ENCODE assay signal across 26 cellular contexts in the genomic region with DNA sequence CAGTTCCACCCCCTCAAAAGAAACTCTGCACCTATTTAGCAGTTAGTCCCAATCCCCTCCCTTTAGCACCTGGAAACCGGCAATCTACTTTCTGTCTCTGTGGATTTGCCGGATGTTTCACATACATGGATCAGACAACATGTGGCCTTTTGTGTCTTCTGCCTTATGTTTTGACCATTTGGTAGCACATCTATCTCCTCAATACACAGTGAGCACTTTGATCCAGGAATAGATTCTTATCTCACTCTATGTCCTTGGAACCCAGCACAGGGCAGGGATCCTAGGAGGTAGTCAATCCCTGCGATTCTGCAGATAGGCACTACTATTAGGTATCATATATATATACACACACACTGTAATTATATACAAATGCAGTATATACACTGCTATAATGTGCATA. TPM values are rescaled to one million over a fixed set of nuclear protein-coding genes. Genes with fewer than 3 reads are reported as not detected.
"Had no signal": no experiment of that assay in that cellular context is flagged by ENCODE, and none has a peak within 500 bp of the region (broad histone marks: within the 10 kb centered on the region; RNA-seq: fewer than 3 reads in every experiment).

No MANE protein-coding gene starts in this region.

- H3K9me3 ChIP-seq: left ventricle myocardium inferior, mucosa of descending colon, ovary, sigmoid colon, spleen, stomach, testis, thyroid gland, transverse colon, upper lobe of left lung, vagina had no signal

- H3K4me2 ChIP-seq: hepatocyte had no signal

- H3K27ac Mint-ChIP-seq: progenitor cell of endocrine pancreas; stimulated activated naive B cell treated with anti-CD40 and anti-IgM and Interleukin-4, amounts not matched to agents 10 μg/mL and 1 μg/mL and 100 μg/mL, for 72 hours had no signal

- ATAC-seq: mucosa of descending colon; naive thymus-derived CD8-positive, alpha-beta T cell; right cardiac atrium; stimulated activated naive B cell treated with anti-CD40 and anti-IgM and Interleukin-4, amounts not matched to agents 10 μg/mL and 1 μg/mL and 100 μg/mL, for 72 hours; stimulated activated naive CD8-positive, alpha-beta T cell treated with anti-CD3 and anti-CD28 coated beads, Interleukin-15, Interleukin-2, amounts not matched to agents 100 U/mL and 50 U/mL, for 24 hours had no signal

- H3K79me2 ChIP-seq: hepatocyte had no signal

- H3K4me3 ChIP-seq: hepatocyte, left ventricle myocardium inferior, lung, mucosa of descending colon, ovary, sigmoid colon, spleen, stomach, testis, thyroid gland, transverse colon, upper lobe of left lung, vagina had no signal

- H3K4me1 ChIP-seq: sigmoid colon, transverse colon, upper lobe of left lung had no signal

- H3K27me3 ChIP-seq: hepatocyte, ovary, stomach, testis, thyroid gland, transverse colon, upper lobe of left lung, vagina had no signal

- H2AFZ ChIP-seq: hepatocyte had no signal

- FAIRE-seq: small intestine had no signal

- H3K9me3 Mint-ChIP-seq: naive thymus-derived CD8-positive, alpha-beta T cell; nephron progenitor cell had no signal

- H3K36me3 ChIP-seq: left ventricle myocardium inferior, ovary, sigmoid colon, spleen, stomach, thyroid gland, transverse colon, upper lobe of left lung, vagina had no signal

- H3K4me3 Mint-ChIP-seq: naive thymus-derived CD8-positive, alpha-beta T cell; nephron progenitor cell; stimulated activated naive B cell treated with anti-CD40 and anti-IgM and Interleukin-4, amounts not matched to agents 10 μg/mL and 1 μg/mL and 100 μg/mL, for 72 hours had no signal

- H3K27ac ChIP-seq: hepatocyte, left ventricle myocardium inferior, ovary, sigmoid colon, spleen, testis, thyroid gland, transverse colon, upper lobe of left lung, vagina had no signal

- H3K36me3 Mint-ChIP-seq: naive thymus-derived CD8-positive, alpha-beta T cell; stimulated activated naive B cell treated with anti-CD40 and anti-IgM and Interleukin-4, amounts not matched to agents 10 μg/mL and 1 μg/mL and 100 μg/mL, for 72 hours had no signal

- DNase-seq: islet precursor cell; left ventricle myocardium inferior; midbrain; naive thymus-derived CD8-positive, alpha-beta T cell; nephron progenitor cell; retina; right cardiac atrium; sigmoid colon; stimulated activated CD4-positive, alpha-beta T cell treated with anti-CD3 and anti-CD28 coated beads, Interleukin-4, amount 100 ng/mL, for 4 hours; stimulated activated CD8-positive, alpha-beta memory T cell treated with anti-CD3 and anti-CD28 coated beads, Interleukin-4, amount 100 ng/mL, for 48 hours; stimulated activated naive B cell treated with anti-CD40 and anti-IgM and Interleukin-4, amounts not matched to agents 10 μg/mL and 1 μg/mL and 100 μg/mL, for 72 hours; stimulated activated naive CD8-positive, alpha-beta T cell treated with anti-CD3 and anti-CD28 coated beads, Interleukin-15, Interleukin-2, amounts not matched to agents 100 U/mL and 50 U/mL, for 24 hours; stomach; testis; thyroid gland; transverse colon; upper lobe of left lung had no signal

RNA-seq across cellular contexts. Expression of a gene that starts 3.8 kb away (rescaled TPM):
- total RNA-seq: kidney epithelial cell, left ventricle myocardium inferior had no signal
